In genomic region chr14:101823081-101823480, GRCh38 we compare ENCODE assay signal across 8 cellular contexts.
DNase-seq lines count a peak whose midpoint lies in the region; ATAC-seq and TF ChIP-seq lines count a peak whose summit lies in the region.

No MANE protein-coding gene starts in this region.

- H3K9me3 ChIP-seq in Peyer's patch (no peaks in the 10 kb centered on the region), endocrine pancreas (ENCODE audit: control insufficient read depth, low read length) (no peaks in the 10 kb centered on the region), gastrocnemius medialis (no peaks in the 10 kb centered on the region)

- H3K4me3 ChIP-seq in GM08714 (ENCODE audit: low read length): peak overlapping the region; percentile 77; the same call in 1 of the 2 replicates
- peak overlapping the region; percentile 29 to 33 (median 31) for H3K4me3 ChIP-seq in Peyer's patch
- peak overlapping the region; percentile 11 for H3K4me3 ChIP-seq in endocrine pancreas (ENCODE audit: control insufficient read depth, insufficient read depth, low read length)
- H3K4me3 ChIP-seq in gastrocnemius medialis: peak overlapping the region; percentile 8 to 35 (median 27)

- H3K4me1 ChIP-seq in Peyer's patch (peaks cover 0 to 10% (median 8%) of the 10 kb centered on the region in 4 donors), endocrine pancreas (ENCODE audit: control insufficient read depth, insufficient read depth, low read length) (peaks cover 19% of the 10 kb centered on the region), gastrocnemius medialis (peaks cover 47 to 51% of the 10 kb centered on the region in 2 donors)

- ATAC-seq in gastrocnemius medialis (no peak), HG02588 (IDR thresholded peaks at IDR 0.05; ENCODE audit: unreplicated experiment) (no peak), GM21717 (IDR thresholded peaks at IDR 0.05; ENCODE audit: unreplicated experiment) (no peak)

- H3K27me3 ChIP-seq in Peyer's patch (no peaks in the 10 kb centered on the region), endocrine pancreas (ENCODE audit: control insufficient read depth, insufficient read depth, low read length) (no peaks in the 10 kb centered on the region), gastrocnemius medialis (no peaks in the 10 kb centered on the region)

- intact Hi-C loops in gastrocnemius medialis (cut with DNase I; ENCODE audit: low total_unique reads): no loop called here
- intact Hi-C loops in head of caudate nucleus (cut with DNase I): no loop called here

- TF ChIP-seq CTCF in Peyer's patch (IDR thresholded peaks at IDR 0.05): no peak
- TF ChIP-seq CTCF in gastrocnemius medialis (IDR thresholded peaks at IDR 0.05 in 4 of 5, conservative IDR thresholded peaks at IDR 0.05 in 1 of 5): no peak

- no peak overlapping the region for H3K9ac ChIP-seq in endocrine pancreas (ENCODE audit: control insufficient read depth, insufficient read depth, low read length)

- H3K36me3 ChIP-seq in Peyer's patch (no peaks in the 10 kb centered on the region), endocrine pancreas (ENCODE audit: control insufficient read depth, insufficient read depth, low read length) (peaks cover 2% of the 10 kb centered on the region), gastrocnemius medialis (no peaks in the 10 kb centered on the region)

- in situ Hi-C loops in gastrocnemius medialis (cut with MboI; ENCODE audit: low sequenced_read_pairs in 4 of 4): loop anchor here in 1 of 4 donors (10.0 kb wide), 1 partner anchor 48 kb away; no protein-coding TSS in a partner anchor

- no peak for TF ChIP-seq POLR2A in Peyer's patch (IDR thresholded peaks at IDR 0.05)
- TF ChIP-seq POLR2A in gastrocnemius medialis (IDR thresholded peaks at IDR 0.05): no peak

- H3K27ac ChIP-seq in Peyer's patch: peak overlapping the region; percentile 92 to 94 (median 92)
- H3K27ac ChIP-seq in gastrocnemius medialis: peak overlapping the region; percentile 75 to 88 (median 84)

- DNase-seq in Peyer's patch (no peak), gastrocnemius medialis (no peak), head of caudate nucleus (no peak), NOMO-1 treated with DMSO at 0.1 percent for 48 hours (lab: John Stamatoyannopoulos, UW; ENCODE audit: unreplicated experiment) (no peak)

Comparison
In these comparisons a context has a peak if more than half of its experiments do, and no peak if none do; other contexts are left out.
1. H3K4me3 ChIP-seq: peak in every context shown above with its lines; median percentile 77 in GM08714; 31 in Peyer's patch; 27 in gastrocnemius medialis; 11 in endocrine pancreas.